15 cellular contexts compared by ENCODE assay signal in genomic region chr1:21568006-21568746, GRCh38. TPM values are rescaled to one million over a fixed set of nuclear protein-coding genes. Genes with fewer than 3 reads are reported as not detected.
DNase-seq lines count a peak whose midpoint lies in the region; ATAC-seq and TF ChIP-seq lines count a peak whose summit lies in the region.
"Had no signal": no experiment of that assay in that cellular context is flagged by ENCODE, and none has a peak within 500 bp of the region (broad histone marks: within the 10 kb centered on the region; RNA-seq: fewer than 3 reads in every experiment).

No MANE protein-coding gene starts in this region.

- no peak for ATAC-seq in CD4-positive, alpha-beta T cell (ENCODE audit: poor library complexity)
- no peak for ATAC-seq in HG03442 (IDR thresholded peaks at IDR 0.05; ENCODE audit: unreplicated experiment)
- ATAC-seq: psoas muscle had no signal

- H3K4me3 Mint-ChIP-seq in chondrocyte (ENCODE audit: unreplicated experiment) (peak overlapping the region; percentile 50), nephron (peak overlapping the region in 2 of 3 experiments; percentile 14 to 21)
- no peak overlapping the region for H3K4me3 Mint-ChIP-seq in CD4-positive, alpha-beta T cell
- H3K4me3 Mint-ChIP-seq: B cell; stimulated activated memory B cell treated with anti-CD40 and anti-IgM and Interleukin-4, amounts not matched to agents 10 μg/mL and 1 μg/mL and 100 μg/mL, for 72 hours had no signal

- H3K4me1 Mint-ChIP-seq in chondrocyte (ENCODE audit: low read depth) (peaks cover 38% of the 10 kb centered on the region), nephron (peaks cover 38% of the 10 kb centered on the region)
- H3K4me1 Mint-ChIP-seq in CD4-positive, alpha-beta T cell (ENCODE audit: low read depth) = no peaks in the 10 kb centered on the region
- H3K4me1 Mint-ChIP-seq: B cell; stimulated activated memory B cell treated with anti-CD40 and anti-IgM and Interleukin-4, amounts not matched to agents 10 μg/mL and 1 μg/mL and 100 μg/mL, for 72 hours had no signal

- no peaks in the 10 kb centered on the region for H3K27me3 ChIP-seq in CD4-positive, alpha-beta T cell (ENCODE audit: control insufficient read depth, insufficient read depth, low read length)

- no peak for TF ChIP-seq CTCF in chondrocyte (IDR thresholded peaks at IDR 0.05)
- no peak for TF ChIP-seq CTCF in nephron (IDR thresholded peaks at IDR 0.05; ENCODE audit: unreplicated experiment in 3 of 3)
- TF ChIP-seq CTCF in CD4-positive, alpha-beta T cell (IDR thresholded peaks at IDR 0.05) = no peak

- DNase-seq in EL (peak; percentile 50), NCI-H226 (peak; percentile 83), chondrocyte (ENCODE audit: low spot score) (peak; percentile 79), DMS114 treated with DMSO at 0.1 percent for 48 hours (lab: John Stamatoyannopoulos, UW; ENCODE audit: unreplicated experiment) (no peak)
- DNase-seq in CD4-positive, alpha-beta T cell = no peak
- no peak for DNase-seq in activated CD4-positive, alpha-beta T cell treated with anti-CD3 and anti-CD28 coated beads, Interleukin-2, amount 50 U/mL, for 1 hour
- DNase-seq: activated CD4-positive, alpha-beta T cell treated with anti-CD3 and anti-CD28 coated beads, Interleukin-2, amount 50 U/mL, for 48 hours; hypothalamus; stimulated activated CD4-positive, alpha-beta T cell treated with anti-CD3 and anti-CD28 coated beads, Interleukin-2, amount 100 ng/mL, for 48 hours had no signal

- intact Hi-C loops in CD4-positive, alpha-beta T cell (cut with DNase I, micrococcal nuclease) = no loop called here

- H3K27ac Mint-ChIP-seq in chondrocyte (ENCODE audit: unreplicated experiment) = peak overlapping the region; percentile 91
- H3K27ac Mint-ChIP-seq in nephron = peak overlapping the region; percentile 23 to 36 (median 24)
- H3K27ac Mint-ChIP-seq in CD4-positive, alpha-beta T cell = no peak overlapping the region
- H3K27ac Mint-ChIP-seq: activated T-helper 2 cell treated with anti-CD3 and anti-CD28 coated beads, Interferon-gamma antibody, Interleukin-2, Interleukin-4, amounts not matched to agents 10 μg/mL and 5 μg/mL and 100 μg/mL, durations not matched to agents 14 hours and 24 hours and 36 hours; B cell; stimulated activated memory B cell treated with anti-CD40 and anti-IgM and Interleukin-4, amounts not matched to agents 10 μg/mL and 1 μg/mL and 100 μg/mL, for 72 hours had no signal

- POLR2A ChIA-PET in CD4-positive, alpha-beta T cell (lab: Charles Lee) = no interaction called here

- no peak overlapping the region for H3K27ac ChIP-seq in CD4-positive, alpha-beta T cell (ENCODE audit: low read depth, low read length)
- H3K27ac ChIP-seq: psoas muscle had no signal

- H3K36me3 Mint-ChIP-seq in chondrocyte (ENCODE audit: low read depth) (no peaks in the 10 kb centered on the region), nephron (ENCODE audit: low read depth) (no peaks in the 10 kb centered on the region)
- no peaks in the 10 kb centered on the region for H3K36me3 Mint-ChIP-seq in CD4-positive, alpha-beta T cell (ENCODE audit: low read depth)

- CTCF ChIA-PET in CD4-positive, alpha-beta T cell (lab: Charles Lee) = no interaction called here

- H3K9me3 Mint-ChIP-seq in chondrocyte (ENCODE audit: low read depth) = peaks cover 4% of the 10 kb centered on the region
- H3K9me3 Mint-ChIP-seq in nephron = no peaks in the 10 kb centered on the region
- no peaks in the 10 kb centered on the region for H3K9me3 Mint-ChIP-seq in CD4-positive, alpha-beta T cell
- H3K9me3 Mint-ChIP-seq: activated T-helper 2 cell treated with anti-CD3 and anti-CD28 coated beads, Interferon-gamma antibody, Interleukin-2, Interleukin-4, amounts not matched to agents 10 μg/mL and 5 μg/mL and 100 μg/mL, durations not matched to agents 14 hours and 24 hours and 36 hours; stimulated activated memory B cell treated with anti-CD40 and anti-IgM and Interleukin-4, amounts not matched to agents 10 μg/mL and 1 μg/mL and 100 μg/mL, for 72 hours had no signal

- H3K27me3 Mint-ChIP-seq in chondrocyte (ENCODE audit: low read depth) (no peaks in the 10 kb centered on the region), nephron (ENCODE audit: low read depth) (peaks cover 16% of the 10 kb centered on the region)
- peaks cover 14% of the 10 kb centered on the region for H3K27me3 Mint-ChIP-seq in CD4-positive, alpha-beta T cell
- H3K27me3 Mint-ChIP-seq: B cell had no signal

- H3K9me3 ChIP-seq in CD4-positive, alpha-beta T cell (ENCODE audit: control insufficient read depth, low read length) = no peaks in the 10 kb centered on the region

RNA-seq across cellular contexts. Expression of gene ALPL, which starts 59.0 kb away (rescaled TPM):
- 17.6 to 37.0 TPM (median 19.2 TPM) in 3 replicates for total RNA-seq in chondrocyte
- total RNA-seq in CD4-positive, alpha-beta T cell = not detected
- total RNA-seq: activated T-helper 2 cell treated with anti-CD3 and anti-CD28 coated beads, Interferon-gamma antibody, Interleukin-2, Interleukin-4, amounts not matched to agents 10 μg/mL and 5 μg/mL and 100 μg/mL, durations not matched to agents 14 hours and 24 hours and 36 hours had no signal

Comparison
In these comparisons a context has a peak if more than half of its experiments do, and no peak if none do; other contexts are left out.
1. DNase-seq: peak in EL (single experiment), NCI-H226 (single experiment) and chondrocyte (single experiment); none in CD4-positive, alpha-beta T cell (0 of 10), activated CD4-positive, alpha-beta T cell treated with anti-CD3 and anti-CD28 coated beads, Interleukin-2, amount 50 U/mL, for 1 hour (single experiment) and DMS114 treated with DMSO at 0.1 percent for 48 hours (single experiment).
2. RNA of gene ALPL, which starts 59.0 kb away (total RNA-seq): 17.6 to 37.0 TPM in chondrocyte; not detected in CD4-positive, alpha-beta T cell; every median in the first group is over 10 times any median in the second.